15 cellular contexts compared by ENCODE assay signal in genomic region chr10:50506861-50507573, GRCh38.
A peak's percentile ranks its signal among the peaks of the same experiment; 100 is the strongest.
DNase-seq lines count a peak whose midpoint lies in the region; ATAC-seq and TF ChIP-seq lines count a peak whose summit lies in the region.
"Had no signal": no experiment of that assay in that cellular context is flagged by ENCODE, and none has a peak within 500 bp of the region (broad histone marks: within the 10 kb centered on the region; RNA-seq: fewer than 3 reads in every experiment).

No MANE protein-coding gene starts in this region.

- intact Hi-C loops in heart left ventricle (cut with DNase I): no loop called here

- 57 to 73% (median 68%) methylated on average over 5 of the region's 5 CpGs for WGBS in heart left ventricle, 4 donors

- H3K9me3 ChIP-seq in heart left ventricle: no peaks in the 10 kb centered on the region
- H3K9me3 ChIP-seq: lower lobe of right lung had no signal

- no peak for TF ChIP-seq POLR2A in heart left ventricle (IDR thresholded peaks at IDR 0.05)

- no peak for ATAC-seq in activated T-helper 17 cell treated with anti-CD3 and anti-CD28 coated beads, Interleukin-2, amount 50 U/mL, for 72 hours (replicated peaks)
- peak; percentile 69 to 80 (median 72) for ATAC-seq in heart left ventricle
- ATAC-seq: activated CD8-positive, alpha-beta T cell treated with anti-CD3 and anti-CD28 coated beads for 36 hours; lower lobe of right lung had no signal

- no peaks in the 10 kb centered on the region for H3K36me3 Mint-ChIP-seq in activated T-helper 17 cell treated with anti-CD3 and anti-CD28 coated beads, Interleukin-2, amount 50 U/mL, for 72 hours (ENCODE audit: low read depth)
- H3K36me3 Mint-ChIP-seq in osteocyte (ENCODE audit: unreplicated experiment): no peaks in the 10 kb centered on the region

- no peak overlapping the region for H3K27ac Mint-ChIP-seq in activated T-helper 17 cell treated with anti-CD3 and anti-CD28 coated beads, Interleukin-2, amount 50 U/mL, for 72 hours
- H3K27ac Mint-ChIP-seq in osteocyte (ENCODE audit: unreplicated experiment): no peak overlapping the region
- H3K27ac Mint-ChIP-seq: activated CD8-positive, alpha-beta T cell treated with anti-CD3 and anti-CD28 coated beads for 36 hours had no signal

- H3K36me3 ChIP-seq in heart left ventricle: no peaks in the 10 kb centered on the region
- H3K36me3 ChIP-seq: lower lobe of right lung had no signal

- peaks cover 0 to 47% (median 22%) of the 10 kb centered on the region in 12 donors for H3K4me1 ChIP-seq in heart left ventricle

- H3K4me1 Mint-ChIP-seq in activated T-helper 17 cell treated with anti-CD3 and anti-CD28 coated beads, Interleukin-2, amount 50 U/mL, for 72 hours: peaks cover 54% of the 10 kb centered on the region
- H3K4me1 Mint-ChIP-seq in osteocyte (ENCODE audit: unreplicated experiment): peaks cover 15% of the 10 kb centered on the region

- peak overlapping the region in 3 of 12 donors; percentile 11 to 61 (median 26) for H3K27ac ChIP-seq in heart left ventricle
- H3K27ac ChIP-seq: lower lobe of right lung, PC-9 had no signal

- H3K27me3 Mint-ChIP-seq in activated T-helper 17 cell treated with anti-CD3 and anti-CD28 coated beads, Interleukin-2, amount 50 U/mL, for 72 hours: no peaks in the 10 kb centered on the region
- H3K27me3 Mint-ChIP-seq in osteocyte (ENCODE audit: unreplicated experiment): no peaks in the 10 kb centered on the region
- H3K27me3 Mint-ChIP-seq: activated CD8-positive, alpha-beta T cell treated with anti-CD3 and anti-CD28 coated beads for 36 hours had no signal

- no peaks in the 10 kb centered on the region for H3K9me3 Mint-ChIP-seq in activated T-helper 17 cell treated with anti-CD3 and anti-CD28 coated beads, Interleukin-2, amount 50 U/mL, for 72 hours
- no peaks in the 10 kb centered on the region for H3K9me3 Mint-ChIP-seq in osteocyte (ENCODE audit: unreplicated experiment)
- H3K9me3 Mint-ChIP-seq: activated CD8-positive, alpha-beta T cell treated with anti-CD3 and anti-CD28 coated beads for 36 hours had no signal

- DNase-seq in Ammon's horn (ENCODE audit: low spot score) (peak; percentile 96), heart left ventricle (peak in 1 of 5 donors; percentile 51), nucleus accumbens (lab: John Stamatoyannopoulos, UW) (peak in 51 of 56 donors; percentile 34 to 87 (median 74)), DMS 273 treated with DMSO at 0.1 percent for 48 hours (lab: John Stamatoyannopoulos, UW) (no peak), osteocyte (ENCODE audit: extremely low spot score, unreplicated experiment) (no peak), DMS 273 (lab: John Stamatoyannopoulos, UW; ENCODE audit: unreplicated experiment) (no peak), A172 (ENCODE audit: low spot score) (no peak)
- DNase-seq: activated CD8-positive, alpha-beta T cell treated with anti-CD3 and anti-CD28 coated beads for 36 hours; activated effector memory CD4-positive, alpha-beta T cell treated with Interleukin-2 at 50 U/mL for 16 hours; GF-D8; lower lobe of right lung; NCI-H187 treated with DMSO at 0.1 percent for 48 hours; NCI-H524; PC-9 had no signal

- no peak overlapping the region for H3K4me3 ChIP-seq in heart left ventricle
- H3K4me3 ChIP-seq: lower lobe of right lung, PC-9 had no signal

- no peaks in the 10 kb centered on the region for H3K27me3 ChIP-seq in heart left ventricle

- peak overlapping the region; percentile 39 for H3K4me3 Mint-ChIP-seq in activated T-helper 17 cell treated with anti-CD3 and anti-CD28 coated beads, Interleukin-2, amount 50 U/mL, for 72 hours
- no peak overlapping the region for H3K4me3 Mint-ChIP-seq in osteocyte (ENCODE audit: unreplicated experiment)
- H3K4me3 Mint-ChIP-seq: activated CD8-positive, alpha-beta T cell treated with anti-CD3 and anti-CD28 coated beads for 36 hours had no signal

- TF ChIP-seq CTCF in heart left ventricle (IDR thresholded peaks at IDR 0.05): no peak
- TF ChIP-seq CTCF in osteocyte (IDR thresholded peaks at IDR 0.05): no peak

Comparison
In these comparisons a context has a peak if more than half of its experiments do, and no peak if none do; other contexts are left out.
1. DNase-seq: peak in Ammon's horn (single experiment) and nucleus accumbens (51 of 56); none in DMS 273 treated with DMSO at 0.1 percent for 48 hours (single experiment), osteocyte (single experiment), DMS 273 (single experiment) and A172 (single experiment).